In the genomic region with DNA sequence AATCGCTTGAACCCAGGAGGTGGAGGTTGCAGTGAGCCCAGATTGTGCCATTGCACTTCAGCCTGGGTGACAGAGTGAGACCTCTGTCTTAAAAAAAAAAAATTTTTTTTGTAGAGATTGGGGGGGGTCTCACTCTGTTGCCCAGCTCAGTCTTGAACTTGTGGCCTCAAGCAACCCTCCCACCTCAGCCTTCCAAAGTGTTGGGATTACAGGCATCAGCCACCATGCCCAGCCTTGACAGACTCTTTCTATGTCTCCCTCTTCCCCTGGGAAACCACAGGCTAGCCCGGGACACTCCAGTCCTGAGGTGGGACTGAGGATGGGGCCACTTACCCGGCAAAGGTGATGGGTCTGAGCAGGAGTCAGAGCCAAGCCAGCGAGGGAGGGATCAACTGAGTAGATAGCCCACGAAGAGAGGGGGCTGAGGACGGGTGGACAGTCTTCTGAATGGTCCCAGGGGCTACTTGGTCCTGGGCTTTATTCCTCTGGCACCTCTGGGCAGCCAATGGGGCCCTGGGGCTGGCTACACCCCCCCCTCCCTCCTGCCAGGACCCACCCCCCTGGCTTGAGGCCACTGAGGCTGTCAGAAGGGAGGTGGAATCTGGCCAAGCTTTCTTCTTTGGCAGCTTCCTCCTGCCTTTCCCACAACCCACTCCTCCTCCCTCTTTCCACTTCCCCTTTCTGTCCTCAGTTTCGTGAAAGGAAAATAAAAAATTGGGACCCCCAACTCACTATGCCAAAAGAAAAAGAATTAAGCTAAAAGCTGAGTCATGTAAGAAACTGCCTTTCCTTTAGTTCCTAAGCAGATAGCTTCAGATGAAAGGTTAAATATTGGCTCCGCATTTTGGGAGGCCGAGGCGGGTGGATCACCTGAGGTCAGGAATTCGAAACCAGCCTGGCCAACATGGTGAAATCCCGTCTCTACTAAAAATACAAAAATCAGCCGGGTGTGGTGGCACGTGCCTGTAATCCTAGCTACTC, we compare ENCODE assay signal across 10 cellular contexts. TPM values are rescaled to one million over a fixed set of nuclear protein-coding genes. Genes with fewer than 3 reads are reported as not detected.
DNase-seq lines count a peak whose midpoint lies in the region; ATAC-seq and TF ChIP-seq lines count a peak whose summit lies in the region.
"Had no signal": no experiment of that assay in that cellular context is flagged by ENCODE, and none has a peak within 500 bp of the region (broad histone marks: within the 10 kb centered on the region; RNA-seq: fewer than 3 reads in every experiment).

Gene SDS, minus strand, starts transcription at position 453 of the 981 bp plus-strand sequence. CDS start 4,179 bp downstream, outside the sequence.

- H3K27me3 ChIP-seq in ACC112 (ENCODE audit: insufficient read depth, low read length): no peaks in the 10 kb centered on the region
- peaks cover 0 to under 1% of the 10 kb centered on the region in 2 donors for H3K27me3 ChIP-seq in body of pancreas

- no peak within 1 kb of the TSS for H3K27ac ChIP-seq in ACC112 (ENCODE audit: low read depth, low read length)
- H3K27ac ChIP-seq in body of pancreas: peak within 1 kb of the TSS in 1 of 4 donors; percentile 54

- H3K4me1 ChIP-seq in ACC112 (ENCODE audit: control insufficient read depth, insufficient read depth, low read length, unreplicated experiment) (peaks cover 18% of the 10 kb centered on the region), body of pancreas (peaks cover 13% of the 10 kb centered on the region)

- no peaks in the 10 kb centered on the region for H3K9me3 ChIP-seq in body of pancreas

- H2AFZ ChIP-seq in ACC112 (ENCODE audit: low read length, unreplicated experiment): peak within 1 kb of the TSS; percentile 84

- no peaks in the 10 kb centered on the region for H3K36me3 ChIP-seq in ACC112 (ENCODE audit: insufficient read depth, low read length)
- no peaks in the 10 kb centered on the region for H3K36me3 ChIP-seq in body of pancreas (replicated peaks in 1 of 2; ENCODE audit: insufficient read depth in 1 of 2, low read depth in 2 of 2)

- H3K79me2 ChIP-seq in ACC112 (ENCODE audit: control insufficient read depth, insufficient read depth, low read length, unreplicated experiment): no peaks in the 10 kb centered on the region

- WGBS in body of pancreas, 2 donors: 14 to 16% methylated on average over 10 to 14 of the region's 14 CpGs

- ATAC-seq in body of pancreas (peak; percentile 78), left lobe of liver (peak; percentile 65), HG03039 (IDR thresholded peaks at IDR 0.05; ENCODE audit: unreplicated experiment) (no peak), HG03571 (IDR thresholded peaks at IDR 0.05; ENCODE audit: unreplicated experiment) (no peak)
- ATAC-seq: effector memory CD8-positive, alpha-beta T cell had no signal

- TF ChIP-seq POLR2A in body of pancreas (IDR thresholded peaks at IDR 0.05): no peak

- no peak for TF ChIP-seq CTCF in body of pancreas (IDR thresholded peaks at IDR 0.05)

- DNase-seq in NCI-H1092 (lab: John Stamatoyannopoulos, UW) (peak; percentile 20), body of pancreas (peak; percentile 61 to 80 (median 76)), left lobe of liver (ENCODE audit: low spot score) (peak; percentile 95), cerebellar nuclear complex (lab: John Stamatoyannopoulos, UW) (no peak)
- DNase-seq in NK-92 treated with Interleukin-12 subunit alpha and Interleukin-12 subunit beta, amount 100 ng/mL, for 24 hours (lab: John Stamatoyannopoulos, UW): no peak
- DNase-seq: activated CD4-positive, CD25-positive, alpha-beta regulatory T cell treated with anti-CD3 and anti-CD28 coated beads, Interleukin-2, amount 50 U/mL, for 72 hours; effector memory CD8-positive, alpha-beta T cell had no signal

- 0 out of 2 replicates have a peak within 1 kb of the TSS, but pooled peaks have one; percentile 27 for H3K4me3 ChIP-seq in ACC112 (ENCODE audit: low read depth, low read length)
- H3K4me3 ChIP-seq in body of pancreas: no peak within 1 kb of the TSS

- intact Hi-C loops in body of pancreas (cut with DNase I): no loop called here

RNA-seq across cellular contexts. Expression of gene SDS, which starts in this region (rescaled TPM):
- total RNA-seq in body of pancreas: under 1 TPM; 0.33 to 0.52 TPM
- total RNA-seq in left lobe of liver: 680 TPM

Comparison
In these comparisons a context has a peak if more than half of its experiments do, and no peak if none do; other contexts are left out.
1. RNA of gene SDS (total RNA-seq): 680 TPM in left lobe of liver (single experiment); 0.33 to 0.52 TPM in body of pancreas; every median in the first group is over 100 times any median in the second.
2. Peak in DNase-seq and ATAC-seq in body of pancreas; RNA of the gene not detected or under 1 TPM.
3. DNase-seq: peak in NCI-H1092 (single experiment) and left lobe of liver (single experiment); none in cerebellar nuclear complex (0 of 2) and NK-92 treated with Interleukin-12 subunit alpha and Interleukin-12 subunit beta, amount 100 ng/mL, for 24 hours (single experiment).